In genomic region chr2:171996021-171996420, GRCh38 we compare ENCODE assay signal across 1 cellular context.
TF ChIP-seq lines count a peak whose summit lies in the region.

No MANE protein-coding gene starts in this region.

TF ChIP-seq in K562, 482 proteins besides CTCF, POLR2A, EP300 and RAD21 (continued from another document):
- TF ChIP-seq, protein P1, sequence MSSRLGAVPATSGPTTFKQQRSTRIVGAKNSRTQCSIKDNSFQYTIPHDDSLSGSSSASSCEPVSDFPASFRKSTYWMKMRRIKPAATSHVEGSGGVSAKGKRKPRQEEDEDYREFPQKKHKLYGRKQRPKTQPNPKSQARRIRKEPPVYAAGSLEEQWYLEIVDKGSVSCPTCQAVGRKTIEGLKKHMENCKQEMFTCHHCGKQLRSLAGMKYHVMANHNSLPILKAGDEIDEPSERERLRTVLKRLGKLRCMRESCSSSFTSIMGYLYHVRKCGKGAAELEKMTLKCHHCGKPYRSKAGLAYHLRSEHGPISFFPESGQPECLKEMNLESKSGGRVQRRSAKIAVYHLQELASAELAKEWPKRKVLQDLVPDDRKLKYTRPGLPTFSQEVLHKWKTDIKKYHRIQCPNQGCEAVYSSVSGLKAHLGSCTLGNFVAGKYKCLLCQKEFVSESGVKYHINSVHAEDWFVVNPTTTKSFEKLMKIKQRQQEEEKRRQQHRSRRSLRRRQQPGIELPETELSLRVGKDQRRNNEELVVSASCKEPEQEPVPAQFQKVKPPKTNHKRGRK (tag; IDR thresholded peaks at IDR 0.05), result peak; percentile 91
- TF ChIP-seq ARID1B (IDR thresholded peaks at IDR 0.05), result 0 out of 2 replicates have a peak, but pooled peaks have one; percentile 13
- no peak for TF ChIP-seq BRD9 (IDR thresholded peaks at IDR 0.05; ENCODE audit: low read depth, partially characterized antibody)
- no peak for TF ChIP-seq CHD2 (IDR thresholded peaks at IDR 0.05; ENCODE audit: low read depth, low read length)
